1 cellular context compared by ENCODE assay signal in genomic region chr16:1763521-1764511, GRCh38.
TF ChIP-seq lines count a peak whose summit lies in the region.

No MANE protein-coding gene starts in this region.

TF ChIP-seq in WTC11, 78 proteins besides CTCF, POLR2A, EP300 and RAD21 (continued from another document and continues in another):
- TF ChIP-seq NR2C2 (CRISPR knock-in tag; IDR thresholded peaks at IDR 0.05) (peak; percentile 64; the same call in 1 of the 2 replicates), JUN (CRISPR knock-in tag; IDR thresholded peaks at IDR 0.05) (peak; percentile 37; the same call in 1 of the 2 replicates), USF2 (CRISPR knock-in tag; IDR thresholded peaks at IDR 0.05) (no peak), SMAD3 (CRISPR knock-in tag; IDR thresholded peaks at IDR 0.05; ENCODE audit: borderline replicate concordance) (peak; percentile 96), NFYB (CRISPR knock-in tag; conservative IDR thresholded peaks at IDR 0.05; ENCODE audit: low read depth) (peak; percentile 46), ATF1 (CRISPR knock-in tag; IDR thresholded peaks at IDR 0.05) (0 out of 2 replicates have a peak, but pooled peaks have one; percentile 18), RORB (CRISPR knock-in tag; IDR thresholded peaks at IDR 0.05) (no peak), STAT6 (CRISPR knock-in tag; conservative IDR thresholded peaks at IDR 0.05; ENCODE audit: low read depth) (no peak), SOX15 (CRISPR knock-in tag; IDR thresholded peaks at IDR 0.05) (no peak), ZNF423 (CRISPR knock-in tag; IDR thresholded peaks at IDR 0.05) (no peak), GABPB1 (CRISPR knock-in tag; IDR thresholded peaks at IDR 0.05) (no peak), FOXK1 (CRISPR knock-in tag; IDR thresholded peaks at IDR 0.05) (peak; percentile 86), E2F4 (CRISPR knock-in tag; IDR thresholded peaks at IDR 0.05; ENCODE audit: borderline replicate concordance, low read depth) (peak; percentile 68; the same call in 1 of the 2 replicates), IRF1 (CRISPR knock-in tag; IDR thresholded peaks at IDR 0.05) (peak; percentile 82; the same call in 1 of the 2 replicates), MLX (CRISPR knock-in tag; IDR thresholded peaks at IDR 0.05) (no peak), AFF4 (CRISPR knock-in tag; IDR thresholded peaks at IDR 0.05; ENCODE audit: borderline replicate concordance) (peak; percentile 45; the same call in 1 of the 2 replicates), ZMAT4 (CRISPR knock-in tag; IDR thresholded peaks at IDR 0.05) (no peak), ZNF219 (CRISPR knock-in tag; IDR thresholded peaks at IDR 0.05; ENCODE audit: borderline replicate concordance) (peak; percentile 85; the same call in 1 of the 2 replicates), E2F1 (CRISPR knock-in tag; IDR thresholded peaks at IDR 0.05) (0 out of 2 replicates have a peak, but pooled peaks have one; percentile 68), ZNF263 (CRISPR knock-in tag; IDR thresholded peaks at IDR 0.05; ENCODE audit: low read depth) (no peak), TEAD1 (CRISPR knock-in tag; IDR thresholded peaks at IDR 0.05) (peak; percentile 84; the same call in 1 of the 2 replicates), IRF2 (CRISPR knock-in tag; IDR thresholded peaks at IDR 0.05; ENCODE audit: borderline replicate concordance, low read depth) (0 out of 2 replicates have a peak, but pooled peaks have one; percentile 73), OVOL2 (CRISPR knock-in tag; IDR thresholded peaks at IDR 0.05; ENCODE audit: borderline replicate concordance) (no peak), ESRRA (CRISPR knock-in tag; IDR thresholded peaks at IDR 0.05; ENCODE audit: borderline replicate concordance) (peak; percentile 95; the same call in 1 of the 2 replicates), EMX1 (CRISPR knock-in tag; IDR thresholded peaks at IDR 0.05) (no peak), NR1H2 (CRISPR knock-in tag; IDR thresholded peaks at IDR 0.05) (no peak), MXD4 (CRISPR knock-in tag; IDR thresholded peaks at IDR 0.05; ENCODE audit: borderline replicate concordance) (no peak), USF1 (CRISPR knock-in tag; IDR thresholded peaks at IDR 0.05) (peak; percentile 69; the same call in 1 of the 2 replicates), ERG (CRISPR knock-in tag; IDR thresholded peaks at IDR 0.05) (no peak), MAX (CRISPR knock-in tag; IDR thresholded peaks at IDR 0.05) (peak; percentile 96), ZBTB21 (CRISPR knock-in tag; IDR thresholded peaks at IDR 0.05; ENCODE audit: borderline replicate concordance) (peak; percentile 89), FOXP4 (CRISPR knock-in tag; IDR thresholded peaks at IDR 0.05) (peak; percentile 96), PREB (CRISPR knock-in tag; IDR thresholded peaks at IDR 0.05; ENCODE audit: borderline replicate concordance) (peak; percentile 51; the same call in 1 of the 2 replicates)
